ENCODE assay signal across 8 cellular contexts in genomic region chr10:95290801-95291633, GRCh38. TPM values are rescaled to one million over a fixed set of nuclear protein-coding genes. Genes with fewer than 3 reads are reported as not detected.
A peak's percentile ranks its signal among the peaks of the same experiment; 100 is the strongest.
DNase-seq lines count a peak whose midpoint lies in the region; ATAC-seq and TF ChIP-seq lines count a peak whose summit lies in the region.

Gene PDLIM1 (minus strand): TSS chr10:95291003. CDS start chr10:95290915, 88 bp downstream.

- ATAC-seq in GM18511 (IDR thresholded peaks at IDR 0.05; ENCODE audit: unreplicated experiment) (peak; percentile 48), HG02938 (IDR thresholded peaks at IDR 0.05; ENCODE audit: unreplicated experiment) (peak; percentile 25)

- TF ChIP-seq EP300 in neural cell (conservative IDR thresholded peaks at IDR 0.05; ENCODE audit: poor library complexity, severe bottlenecking), result no peak

- no peak within 1 kb of the TSS for H2AFZ ChIP-seq in neural cell (ENCODE audit: low read depth, low read length)

- H3K79me2 ChIP-seq in neural cell (replicated peaks; ENCODE audit: insufficient read depth, low read length), result no peaks in the 10 kb centered on the region

- H3K27ac ChIP-seq in neural cell (ENCODE audit: low read length), result no peak within 1 kb of the TSS

- H3K9me3 ChIP-seq in neural cell (ENCODE audit: low read length), result no peaks in the 10 kb centered on the region

- H3K4me2 ChIP-seq in neural cell (ENCODE audit: low read length), result no peak within 1 kb of the TSS

- no peaks in the 10 kb centered on the region for H3K36me3 ChIP-seq in neural cell (ENCODE audit: insufficient read depth, low read length)

- peak within 1 kb of the TSS; percentile 48 for H3K9ac ChIP-seq in neural cell (ENCODE audit: low read length)

- H3K9me2 ChIP-seq in neural cell (ENCODE audit: insufficient read depth, low read length), result no peaks in the 10 kb centered on the region

- no peaks in the 10 kb centered on the region for H3F3A ChIP-seq in neural cell (ENCODE audit: insufficient read depth, low read length, poor library complexity, severe bottlenecking)

- DNase-seq in AG09309 (ENCODE audit: low read depth) (no peak), NCI-H2227 (lab: John Stamatoyannopoulos, UW; ENCODE audit: unreplicated experiment) (peak; percentile 45), fibroblast of pulmonary artery (ENCODE audit: low read depth) (peak; percentile 68), RKO (ENCODE audit: low spot score) (no peak)
- DNase-seq in activated CD8-positive, alpha-beta memory T cell treated with anti-CD3 and anti-CD28 coated beads, Interleukin-2, amount 50 U/mL, for 48 hours, result peak; percentile 61

- no peak for TF ChIP-seq RAD21 in neural cell (conservative IDR thresholded peaks at IDR 0.05)

- no peaks in the 10 kb centered on the region for H4K20me1 ChIP-seq in neural cell (ENCODE audit: insufficient read depth)

- peaks cover 42% of the 10 kb centered on the region for H3K27me3 ChIP-seq in neural cell (ENCODE audit: insufficient read depth, low read depth, low read length)

- H3K4me3 ChIP-seq in AG09309 (ENCODE audit: control insufficient read depth, low read depth, low read length) (peak within 1 kb of the TSS; percentile 82), fibroblast of pulmonary artery (replicated peaks; ENCODE audit: low read depth, low read length) (peak within 1 kb of the TSS; percentile 93), neural cell (ENCODE audit: low read length) (peak within 1 kb of the TSS; percentile 72)

- TF ChIP-seq CTCF in AG09309 (IDR thresholded peaks at IDR 0.05; ENCODE audit: control insufficient read depth, insufficient read depth, low read depth, low read length, missing control alignments) (peak; percentile 19), fibroblast of pulmonary artery (IDR thresholded peaks at IDR 0.05; ENCODE audit: low read length, missing control alignments) (no peak), neural cell (IDR thresholded peaks at IDR 0.05; ENCODE audit: poor library complexity, severe bottlenecking) (peak; percentile 48)

TF ChIP-seq in neural cell, 6 proteins besides CTCF, POLR2A, EP300 and RAD21:
- no peak for TF ChIP-seq REST (IDR thresholded peaks at IDR 0.05; ENCODE audit: borderline replicate concordance)
- TF ChIP-seq TAF1 (IDR thresholded peaks at IDR 0.05; ENCODE audit: low read depth), result no peak
- TF ChIP-seq MXI1 (conservative IDR thresholded peaks at IDR 0.05; ENCODE audit: poor library complexity, severe bottlenecking), result no peak
- TF ChIP-seq EZH2 (IDR thresholded peaks at IDR 0.05; ENCODE audit: borderline replicate concordance, insufficient read depth, low read length, poor library complexity, severe bottlenecking), result no peak
- no peak for TF ChIP-seq POLR2AphosphoS5 (IDR thresholded peaks at IDR 0.05)
- TF ChIP-seq SMC3 (conservative IDR thresholded peaks at IDR 0.05; ENCODE audit: poor library complexity), result no peak
TF ChIP-seq in neural cell: peak in this region for 0.

RNA-seq across cellular contexts. Expression of gene PDLIM1, which starts in this region (rescaled TPM):
- polyA plus RNA-seq in neural cell, result 1.0 and 1.5 TPM in 2 replicates
- polyA minus RNA-seq in neural cell, result 0.49 and 1.3 TPM in 2 replicates

Comparison
In these comparisons a context has a peak if more than half of its experiments do, and no peak if none do; other contexts are left out.
1. DNase-seq: peak in NCI-H2227 (single experiment), activated CD8-positive, alpha-beta memory T cell treated with anti-CD3 and anti-CD28 coated beads, Interleukin-2, amount 50 U/mL, for 48 hours (single experiment) and fibroblast of pulmonary artery (single experiment); none in AG09309 (single experiment) and RKO (single experiment).
2. Peak in every context shown above with its lines, with median percentiles within 50 percentile points of each other: H3K4me3 ChIP-seq.